21 cellular contexts compared by ENCODE assay signal in genomic region chr7:97601941-97602457, GRCh38.
DNase-seq lines count a peak whose midpoint lies in the region; ATAC-seq, FAIRE-seq and TF ChIP-seq lines count a peak whose summit lies in the region.
"Had no signal": no experiment of that assay in that cellular context is flagged by ENCODE, and none has a peak within 500 bp of the region (broad histone marks: within the 10 kb centered on the region; RNA-seq: fewer than 3 reads in every experiment).

No MANE protein-coding gene starts in this region.

- no peak overlapping the region for H3K4me3 ChIP-seq in GM23338
- no peak overlapping the region for H3K4me3 ChIP-seq in MG63
- H3K4me3 ChIP-seq: left lung, skin epidermis, transverse colon had no signal

- peaks cover 3% of the 10 kb centered on the region for H3K27me3 Mint-ChIP-seq in GM23338 (ENCODE audit: insufficient read depth, low read depth, poor library complexity)
- H3K27me3 Mint-ChIP-seq in naive thymus-derived CD8-positive, alpha-beta T cell: peaks cover 0 to 8% (median 7%) of the 10 kb centered on the region in 5 donors

- no peaks in the 10 kb centered on the region for H3K79me2 ChIP-seq in GM23338 (replicated peaks; ENCODE audit: insufficient read depth)

- H3K9me3 ChIP-seq in MG63: no peaks in the 10 kb centered on the region
- H3K9me3 ChIP-seq: left lung, transverse colon had no signal

- H3K36me3 ChIP-seq in GM23338 (ENCODE audit: insufficient read depth) (no peaks in the 10 kb centered on the region), MG63 (no peaks in the 10 kb centered on the region)
- H3K36me3 ChIP-seq: left lung, transverse colon, WERI-Rb-1 had no signal

- no peaks in the 10 kb centered on the region for H3F3A ChIP-seq in GM23338 (replicated peaks; ENCODE audit: low read depth)

- DNase-seq in Caki2 (ENCODE audit: low read depth) (peak; percentile 17), GM19239 (ENCODE audit: insufficient read length, low spot score) (no peak), GM23338 (ENCODE audit: low spot score) (no peak), Right ventricle myocardium inferior (ENCODE audit: missing footprints) (no peak), MV-4-11 (lab: John Stamatoyannopoulos, UW) (no peak), MG63 (no peak)
- no peak for DNase-seq in naive thymus-derived CD8-positive, alpha-beta T cell
- DNase-seq: aorta, foreskin fibroblast, IMR-90, left lung, NCI-H82, T-helper 1 cell, transverse colon, WERI-Rb-1 had no signal

- H3K27me3 ChIP-seq in GM23338 (ENCODE audit: insufficient read depth) (no peaks in the 10 kb centered on the region), MG63 (no peaks in the 10 kb centered on the region)
- H3K27me3 ChIP-seq: left lung, transverse colon had no signal

- peak; percentile 76 for FAIRE-seq in GM19239 (lab: Jason Lieb, UNC)
- FAIRE-seq: endometrium had no signal

- 0 out of 2 replicates have a peak overlapping the region, but pooled peaks have one; percentile 76 for H2AFZ ChIP-seq in GM23338

- in situ Hi-C loops in Caki2 (cut with HindIII; ENCODE audit: low pct_unique_long_range_greater_than_20kb, low sequenced_read_pairs): no loop called here

- no peak overlapping the region for H3K4me2 ChIP-seq in GM23338

- ATAC-seq in GM23338 (no peak), HG03342 (IDR thresholded peaks at IDR 0.05; ENCODE audit: unreplicated experiment) (peak; percentile 94), Right ventricle myocardium inferior (no peak)
- ATAC-seq in naive thymus-derived CD8-positive, alpha-beta T cell: no peak
- ATAC-seq: left lung; stimulated activated effector memory CD8-positive, alpha-beta T cell treated with anti-CD3 and anti-CD28 coated beads, Interleukin-12 subunit alpha, Interleukin-12 subunit beta, amount 100 ng/mL, for 72 hours had no signal

- no peaks in the 10 kb centered on the region for H3K4me1 Mint-ChIP-seq in GM23338
- no peaks in the 10 kb centered on the region for H3K4me1 Mint-ChIP-seq in naive thymus-derived CD8-positive, alpha-beta T cell
- H3K4me1 Mint-ChIP-seq: stimulated activated effector memory CD8-positive, alpha-beta T cell treated with anti-CD3 and anti-CD28 coated beads, Interleukin-12 subunit alpha, Interleukin-12 subunit beta, amount 100 ng/mL, for 72 hours had no signal

- no peaks in the 10 kb centered on the region for H3K9me2 ChIP-seq in GM23338 (ENCODE audit: insufficient read depth)

- intact Hi-C loops in Right ventricle myocardium inferior (cut with DNase I): no loop called here

- peaks cover under 1% of the 10 kb centered on the region; the same call in 1 of the 2 replicates for H3K4me1 ChIP-seq in GM23338 (ENCODE audit: insufficient read depth)
- H3K4me1 ChIP-seq: left lung, transverse colon had no signal

- no peaks in the 10 kb centered on the region for H4K20me1 ChIP-seq in GM23338 (replicated peaks; ENCODE audit: insufficient read depth)

- no peak overlapping the region for H3K27ac Mint-ChIP-seq in GM23338
- H3K27ac Mint-ChIP-seq in naive thymus-derived CD8-positive, alpha-beta T cell: no peak overlapping the region
- H3K27ac Mint-ChIP-seq: activated T-helper 2 cell treated with anti-CD3 and anti-CD28 coated beads, Interferon-gamma antibody, Interleukin-2, Interleukin-4, amounts not matched to agents 10 μg/mL and 5 μg/mL and 100 μg/mL, durations not matched to agents 14 hours and 24 hours and 36 hours; stimulated activated effector memory CD8-positive, alpha-beta T cell treated with anti-CD3 and anti-CD28 coated beads, Interleukin-12 subunit alpha, Interleukin-12 subunit beta, amount 100 ng/mL, for 72 hours had no signal

- TF ChIP-seq CTCF in GM23338 (conservative IDR thresholded peaks at IDR 0.05; ENCODE audit: low read depth in 2 of 2): no peak

- POLR2A ChIA-PET in naive thymus-derived CD8-positive, alpha-beta T cell (lab: Charles Lee): no interaction called here

- H3K36me3 Mint-ChIP-seq in GM23338 (ENCODE audit: low read depth): no peaks in the 10 kb centered on the region
- no peaks in the 10 kb centered on the region for H3K36me3 Mint-ChIP-seq in naive thymus-derived CD8-positive, alpha-beta T cell
- H3K36me3 Mint-ChIP-seq: stimulated activated effector memory CD8-positive, alpha-beta T cell treated with anti-CD3 and anti-CD28 coated beads, Interleukin-12 subunit alpha, Interleukin-12 subunit beta, amount 100 ng/mL, for 72 hours had no signal

- no peaks in the 10 kb centered on the region for H3K9me3 Mint-ChIP-seq in GM23338
- peaks cover 0 to 2% (median 0%) of the 10 kb centered on the region in 9 donors for H3K9me3 Mint-ChIP-seq in naive thymus-derived CD8-positive, alpha-beta T cell
- H3K9me3 Mint-ChIP-seq: activated T-helper 2 cell treated with anti-CD3 and anti-CD28 coated beads, Interferon-gamma antibody, Interleukin-2, Interleukin-4, amounts not matched to agents 10 μg/mL and 5 μg/mL and 100 μg/mL, durations not matched to agents 14 hours and 24 hours and 36 hours had no signal

- no peak overlapping the region for H3K4me3 Mint-ChIP-seq in GM23338
- no peak overlapping the region for H3K4me3 Mint-ChIP-seq in naive thymus-derived CD8-positive, alpha-beta T cell
- H3K4me3 Mint-ChIP-seq: stimulated activated effector memory CD8-positive, alpha-beta T cell treated with anti-CD3 and anti-CD28 coated beads, Interleukin-12 subunit alpha, Interleukin-12 subunit beta, amount 100 ng/mL, for 72 hours had no signal

- no peak overlapping the region for H3K27ac ChIP-seq in GM23338 (ENCODE audit: low read depth)
- H3K27ac ChIP-seq: C4-2B, left lung, skin epidermis, transverse colon, WERI-Rb-1 had no signal

TF ChIP-seq in GM23338, 12 proteins besides CTCF, POLR2A, EP300 and RAD21 (continues in another document):
- TF ChIP-seq, protein P1, sequence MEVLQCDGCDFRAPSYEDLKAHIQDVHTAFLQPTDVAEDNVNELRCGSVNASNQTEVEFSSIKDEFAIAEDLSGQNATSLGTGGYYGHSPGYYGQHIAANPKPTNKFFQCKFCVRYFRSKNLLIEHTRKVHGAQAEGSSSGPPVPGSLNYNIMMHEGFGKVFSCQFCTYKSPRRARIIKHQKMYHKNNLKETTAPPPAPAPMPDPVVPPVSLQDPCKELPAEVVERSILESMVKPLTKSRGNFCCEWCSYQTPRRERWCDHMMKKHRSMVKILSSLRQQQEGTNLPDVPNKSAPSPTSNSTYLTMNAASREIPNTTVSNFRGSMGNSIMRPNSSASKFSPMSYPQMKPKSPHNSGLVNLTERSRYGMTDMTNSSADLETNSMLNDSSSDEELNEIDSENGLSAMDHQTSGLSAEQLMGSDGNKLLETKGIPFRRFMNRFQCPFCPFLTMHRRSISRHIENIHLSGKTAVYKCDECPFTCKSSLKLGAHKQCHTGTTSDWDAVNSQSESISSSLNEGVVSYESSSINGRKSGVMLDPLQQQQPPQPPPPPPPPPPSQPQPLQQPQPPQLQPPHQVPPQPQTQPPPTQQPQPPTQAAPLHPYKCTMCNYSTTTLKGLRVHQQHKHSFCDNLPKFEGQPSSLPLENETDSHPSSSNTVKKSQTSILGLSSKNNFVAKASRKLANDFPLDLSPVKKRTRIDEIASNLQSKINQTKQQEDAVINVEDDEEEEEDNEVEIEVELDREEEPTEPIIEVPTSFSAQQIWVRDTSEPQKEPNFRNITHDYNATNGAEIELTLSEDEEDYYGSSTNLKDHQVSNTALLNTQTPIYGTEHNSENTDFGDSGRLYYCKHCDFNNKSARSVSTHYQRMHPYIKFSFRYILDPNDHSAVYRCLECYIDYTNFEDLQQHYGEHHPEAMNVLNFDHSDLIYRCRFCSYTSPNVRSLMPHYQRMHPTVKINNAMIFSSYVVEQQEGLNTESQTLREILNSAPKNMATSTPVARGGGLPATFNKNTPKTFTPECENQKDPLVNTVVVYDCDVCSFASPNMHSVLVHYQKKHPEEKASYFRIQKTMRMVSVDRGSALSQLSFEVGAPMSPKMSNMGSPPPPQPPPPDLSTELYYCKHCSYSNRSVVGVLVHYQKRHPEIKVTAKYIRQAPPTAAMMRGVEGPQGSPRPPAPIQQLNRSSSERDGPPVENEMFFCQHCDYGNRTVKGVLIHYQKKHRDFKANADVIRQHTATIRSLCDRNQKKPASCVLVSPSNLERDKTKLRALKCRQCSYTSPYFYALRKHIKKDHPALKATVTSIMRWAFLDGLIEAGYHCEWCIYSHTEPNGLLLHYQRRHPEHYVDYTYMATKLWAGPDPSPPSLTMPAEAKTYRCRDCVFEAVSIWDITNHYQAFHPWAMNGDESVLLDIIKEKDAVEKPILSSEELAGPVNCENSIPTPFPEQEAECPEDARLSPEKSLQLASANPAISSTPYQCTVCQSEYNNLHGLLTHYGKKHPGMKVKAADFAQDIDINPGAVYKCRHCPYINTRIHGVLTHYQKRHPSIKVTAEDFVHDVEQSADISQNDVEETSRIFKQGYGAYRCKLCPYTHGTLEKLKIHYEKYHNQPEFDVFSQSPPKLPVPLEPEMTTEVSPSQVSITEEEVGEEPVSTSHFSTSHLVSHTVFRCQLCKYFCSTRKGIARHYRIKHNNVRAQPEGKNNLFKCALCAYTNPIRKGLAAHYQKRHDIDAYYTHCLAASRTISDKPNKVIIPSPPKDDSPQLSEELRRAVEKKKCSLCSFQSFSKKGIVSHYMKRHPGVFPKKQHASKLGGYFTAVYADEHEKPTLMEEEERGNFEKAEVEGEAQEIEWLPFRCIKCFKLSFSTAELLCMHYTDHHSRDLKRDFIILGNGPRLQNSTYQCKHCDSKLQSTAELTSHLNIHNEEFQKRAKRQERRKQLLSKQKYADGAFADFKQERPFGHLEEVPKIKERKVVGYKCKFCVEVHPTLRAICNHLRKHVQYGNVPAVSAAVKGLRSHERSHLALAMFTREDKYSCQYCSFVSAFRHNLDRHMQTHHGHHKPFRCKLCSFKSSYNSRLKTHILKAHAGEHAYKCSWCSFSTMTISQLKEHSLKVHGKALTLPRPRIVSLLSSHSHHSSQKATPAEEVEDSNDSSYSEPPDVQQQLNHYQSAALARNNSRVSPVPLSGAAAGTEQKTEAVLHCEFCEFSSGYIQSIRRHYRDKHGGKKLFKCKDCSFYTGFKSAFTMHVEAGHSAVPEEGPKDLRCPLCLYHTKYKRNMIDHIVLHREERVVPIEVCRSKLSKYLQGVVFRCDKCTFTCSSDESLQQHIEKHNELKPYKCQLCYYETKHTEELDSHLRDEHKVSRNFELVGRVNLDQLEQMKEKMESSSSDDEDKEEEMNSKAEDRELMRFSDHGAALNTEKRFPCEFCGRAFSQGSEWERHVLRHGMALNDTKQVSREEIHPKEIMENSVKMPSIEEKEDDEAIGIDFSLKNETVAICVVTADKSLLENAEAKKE (CRISPR knock-in tag; IDR thresholded peaks at IDR 0.05): no peak
- no peak for TF ChIP-seq POLR2AphosphoS5 (IDR thresholded peaks at IDR 0.05; ENCODE audit: low read depth)
- TF ChIP-seq ZNF331 (CRISPR knock-in tag; IDR thresholded peaks at IDR 0.05; ENCODE audit: low read depth): no peak
- no peak for TF ChIP-seq STAT1 (IDR thresholded peaks at IDR 0.05; ENCODE audit: unreplicated experiment)
- TF ChIP-seq ZNF114 (CRISPR knock-in tag; IDR thresholded peaks at IDR 0.05): no peak
- no peak for TF ChIP-seq EZH2phosphoT487 (IDR thresholded peaks at IDR 0.05; ENCODE audit: unreplicated experiment)
- TF ChIP-seq NANOG (IDR thresholded peaks at IDR 0.05; ENCODE audit: borderline replicate concordance): no peak
- TF ChIP-seq JUNB (IDR thresholded peaks at IDR 0.05; ENCODE audit: unreplicated experiment): no peak
- TF ChIP-seq CREB1 (CRISPR knock-in tag; IDR thresholded peaks at IDR 0.05; ENCODE audit: low read depth): no peak
- TF ChIP-seq EZH2 (IDR thresholded peaks at IDR 0.05; ENCODE audit: low read depth, unreplicated experiment): no peak
